In genomic region chr1:84944767-84945486, GRCh38 we compare ENCODE assay signal across 8 cellular contexts. TPM values are rescaled to one million over a fixed set of nuclear protein-coding genes. Genes with fewer than 3 reads are reported as not detected.
DNase-seq lines count a peak whose midpoint lies in the region; ATAC-seq and TF ChIP-seq lines count a peak whose summit lies in the region.

No MANE protein-coding gene starts in this region.

- intact Hi-C loops in Calu3 (cut with micrococcal nuclease; ENCODE audit: unreplicated experiment) = loop anchor here (1.0 to 2.0 kb wide), 5 partner anchors 82 to 314 kb away; partner anchors contain the start of gene C1orf52

- TF ChIP-seq CTCF in Calu3 (IDR thresholded peaks at IDR 0.05; ENCODE audit: unreplicated experiment) (peak; percentile 81), GM20000 (IDR thresholded peaks at IDR 0.05; ENCODE audit: extremely low read depth, missing control alignments) (peak; percentile 50), epithelial cell of proximal tubule (conservative IDR thresholded peaks at IDR 0.05; ENCODE audit: low read depth, low read length) (peak; percentile 89)

- H3K9me3 Mint-ChIP-seq in Calu3 (ENCODE audit: low read depth, unreplicated experiment) (no peaks in the 10 kb centered on the region), naive B cell (peaks cover 0 to 18% (median 8%) of the 10 kb centered on the region in 7 donors)

- no TSS peak for BruUV-seq in Calu3 (replicated peaks; lab: Mats Ljungman, UMichigan)

- H3K27ac Mint-ChIP-seq in Calu3 (ENCODE audit: unreplicated experiment) = peak overlapping the region; percentile 70
- H3K27ac Mint-ChIP-seq in naive B cell = peak overlapping the region; percentile 60 to 98 (median 92)

- peaks cover 5% of the 10 kb centered on the region for H3K36me3 Mint-ChIP-seq in Calu3 (ENCODE audit: insufficient read depth, unreplicated experiment)
- H3K36me3 Mint-ChIP-seq in naive B cell = peaks cover 0 to 16% of the 10 kb centered on the region in 2 donors

- peak; percentile 83 to 87 for ATAC-seq in naive B cell (ENCODE audit: low read depth in 2 of 2)

- H3K27me3 Mint-ChIP-seq in Calu3 (ENCODE audit: unreplicated experiment) (no peaks in the 10 kb centered on the region), naive B cell (no peaks in the 10 kb centered on the region)

- DNase-seq in Calu3 = peak; percentile 86
- peak; percentile 50 for DNase-seq in GM20000 (ENCODE audit: low spot score)
- peak; percentile 88 for DNase-seq in HS-27A (ENCODE audit: low read depth)
- peak; percentile 86 to 91 for DNase-seq in NOMO-1 (lab: John Stamatoyannopoulos, UW; ENCODE audit: unreplicated experiment in 2 of 2)
- DNase-seq in activated CD8-positive, alpha-beta memory T cell treated with anti-CD3 and anti-CD28 coated beads, Interleukin-2, amount 50 U/mL, for 4 hours = peak; percentile 66
- DNase-seq in epithelial cell of proximal tubule (ENCODE audit: low read depth) = peak; percentile 86
- peak; percentile 89 for DNase-seq in naive B cell
- DNase-seq in stimulated activated naive CD4-positive, alpha-beta T cell (lab: John Stamatoyannopoulos, UW) = peak; percentile 15 to 97 (median 80)

- H3K4me1 Mint-ChIP-seq in Calu3 (ENCODE audit: low read depth, unreplicated experiment) (no peaks in the 10 kb centered on the region), naive B cell (peaks cover 4 to 8% (median 7%) of the 10 kb centered on the region in 3 donors)

- CTCF ChIA-PET in Calu3 (lab: Charles Lee) = interaction anchor here (0.6 to 1.7 kb wide), 35 partner anchors 9 to 376 kb away, joined by 3 to 47 read pairs (median 5); partner anchors contain the start of genes BCL10, C1orf52, MCOLN2 and MCOLN3

- H3K4me3 Mint-ChIP-seq in Calu3 (ENCODE audit: low read depth, unreplicated experiment) (peak overlapping the region; percentile 56), naive B cell (peak overlapping the region; percentile 68 to 91 (median 89))

- H3K4me3 ChIP-seq in epithelial cell of proximal tubule (ENCODE audit: low read depth, low read length) = peak overlapping the region; percentile 45

RNA-seq across cellular contexts. Expression of gene LPAR3, which starts 51.9 kb away (rescaled TPM):
- total RNA-seq in Calu3 (2022) (13.2 and 14.0 TPM in 2 replicates), epithelial cell of proximal tubule (1.2 and 1.8 TPM in 2 replicates)
- polyA plus RNA-seq in naive B cell (ENCODE audit: low read depth in 6 of 6) = not detected

RNA-seq across cellular contexts. Expression of gene MCOLN2, which starts 52.0 kb away (rescaled TPM):
- total RNA-seq in Calu3 (2022) = 12.2 and 12.6 TPM in 2 replicates
- total RNA-seq in epithelial cell of proximal tubule = 2.5 and 3.5 TPM in 2 replicates
- 1 to 10 TPM in 4 of 6 donors, under 1 TPM in 2; 0.43 to 4.1 (median 1.5) TPM for polyA plus RNA-seq in naive B cell (ENCODE audit: low read depth in 6 of 6)

Comparison
In these comparisons a context has a peak if more than half of its experiments do, and no peak if none do; other contexts are left out.
1. Peak in every context shown above with its lines: DNase-seq, ATAC-seq and H3K4me3 ChIP-seq.